12 cellular contexts compared by ENCODE assay signal in the genomic region with DNA sequence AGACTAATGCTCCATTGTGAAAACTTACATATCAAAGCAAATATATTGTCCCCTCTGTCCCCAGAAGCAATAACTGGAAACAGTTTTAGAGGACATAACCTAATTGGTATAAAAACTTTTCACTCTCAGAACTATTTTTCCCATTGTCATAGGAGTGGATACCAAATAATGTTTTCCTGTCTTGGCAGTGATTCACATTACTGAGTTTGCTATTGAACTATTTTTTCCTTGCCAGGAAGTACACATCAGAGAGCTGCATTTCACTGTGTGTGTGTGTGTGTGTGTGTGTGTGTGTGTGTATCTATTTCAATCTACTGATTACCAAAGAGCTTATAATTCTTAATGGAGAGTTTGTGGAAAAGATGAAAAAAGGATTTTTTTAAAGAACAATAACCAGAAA. TPM values are rescaled to one million over a fixed set of nuclear protein-coding genes. Genes with fewer than 3 reads are reported as not detected.
A peak's percentile ranks its signal among the peaks of the same experiment; 100 is the strongest.
DNase-seq lines count a peak whose midpoint lies in the region; ATAC-seq and TF ChIP-seq lines count a peak whose summit lies in the region.
"Had no signal": no experiment of that assay in that cellular context is flagged by ENCODE, and none has a peak within 500 bp of the region (broad histone marks: within the 10 kb centered on the region; RNA-seq: fewer than 3 reads in every experiment).

No MANE protein-coding gene starts in this region.

- no peak for ATAC-seq in GM21723 (IDR thresholded peaks at IDR 0.05; ENCODE audit: unreplicated experiment)

- TF ChIP-seq EP300 in esophagus muscularis mucosa (IDR thresholded peaks at IDR 0.05), result no peak

- H3K27me3 ChIP-seq in esophagus muscularis mucosa (no peaks in the 10 kb centered on the region), muscle layer of duodenum (ENCODE audit: low read depth, low read length) (no peaks in the 10 kb centered on the region)
- H3K27me3 ChIP-seq: Peyer's patch had no signal

- TF ChIP-seq CTCF in esophagus muscularis mucosa (IDR thresholded peaks at IDR 0.05), result no peak

- H3K36me3 ChIP-seq in esophagus muscularis mucosa (no peaks in the 10 kb centered on the region), muscle layer of duodenum (ENCODE audit: control insufficient read depth in 1 of 2, insufficient read depth in 2 of 2, low read length in 2 of 2) (no peaks in the 10 kb centered on the region)
- H3K36me3 ChIP-seq: Peyer's patch had no signal

- DNase-seq in ACHN, result peak; percentile 6
- DNase-seq in esophagus muscularis mucosa (ENCODE audit: extremely low spot score), result no peak
- DNase-seq in anterior cingulate cortex (lab: John Stamatoyannopoulos, UW), result no peak
- DNase-seq in activated CD8-positive, alpha-beta memory T cell treated with anti-CD3 and anti-CD28 coated beads, Interleukin-2, amount 50 U/mL, for 4 hours, result no peak
- DNase-seq in NOMO-1 treated with DMSO at 0.1 percent for 48 hours (lab: John Stamatoyannopoulos, UW; ENCODE audit: unreplicated experiment), result no peak
- DNase-seq: glutamatergic neuron, NCI-H1436, Peyer's patch had no signal

- H3K4me1 Mint-ChIP-seq in IgD-negative memory B cell, result peaks cover 14 to 27% (median 24%) of the 10 kb centered on the region in 3 donors

- intact Hi-C loops in esophagus muscularis mucosa (cut with DNase I), result no loop called here

- H3K9me3 Mint-ChIP-seq in IgD-negative memory B cell, result no peaks in the 10 kb centered on the region
- H3K9me3 Mint-ChIP-seq: CD4-positive, CD25-positive, alpha-beta regulatory T cell had no signal

- TF ChIP-seq POLR2A in esophagus muscularis mucosa (IDR thresholded peaks at IDR 0.05; ENCODE audit: low read depth), result no peak

- peak overlapping the region in 1 of 3 donors; percentile 0 for H3K27ac Mint-ChIP-seq in IgD-negative memory B cell
- H3K27ac Mint-ChIP-seq: CD4-positive, CD25-positive, alpha-beta regulatory T cell had no signal

- peak overlapping the region; percentile 38 to 71 (median 54) for H3K27ac ChIP-seq in esophagus muscularis mucosa (replicated peaks in 1 of 4)
- peak overlapping the region; percentile 50 for H3K27ac ChIP-seq in muscle layer of duodenum (ENCODE audit: low read length)

- H3K36me3 Mint-ChIP-seq in IgD-negative memory B cell, result peaks cover 6% of the 10 kb centered on the region
- H3K36me3 Mint-ChIP-seq: CD4-positive, CD25-positive, alpha-beta regulatory T cell had no signal

- peaks cover 14% of the 10 kb centered on the region for H3K27me3 Mint-ChIP-seq in IgD-negative memory B cell

- peak overlapping the region; percentile 52 to 89 (median 84) for H3K4me3 Mint-ChIP-seq in IgD-negative memory B cell

- in situ Hi-C loops in ACHN (cut with HindIII; ENCODE audit: low pct_ligation_motif_present, low pct_unique_long_range_greater_than_20kb, low sequenced_read_pairs), result no loop called here

- H3K9me3 ChIP-seq in esophagus muscularis mucosa (no peaks in the 10 kb centered on the region), muscle layer of duodenum (ENCODE audit: control insufficient read depth in 1 of 2, low read length in 2 of 2) (no peaks in the 10 kb centered on the region)
- H3K9me3 ChIP-seq: Peyer's patch had no signal

- H3K4me3 ChIP-seq in esophagus muscularis mucosa, result no peak overlapping the region
- H3K4me3 ChIP-seq in muscle layer of duodenum (ENCODE audit: low read depth in 1 of 2, low read length in 2 of 2), result no peak overlapping the region
- H3K4me3 ChIP-seq: Peyer's patch had no signal

- H3K4me1 ChIP-seq in esophagus muscularis mucosa, result peaks cover 14 to 58% (median 47%) of the 10 kb centered on the region in 4 donors
- peaks cover 4 to 36% of the 10 kb centered on the region in 2 donors for H3K4me1 ChIP-seq in muscle layer of duodenum (ENCODE audit: control insufficient read depth in 1 of 2, insufficient read depth in 2 of 2, low read length in 2 of 2)

RNA-seq across cellular contexts. Expression of a gene that starts 45.4 kb away (rescaled TPM):
- polyA plus RNA-seq in IgD-negative memory B cell, result not detected
- total RNA-seq in esophagus muscularis mucosa, result 100 to 1,000 TPM; 108 to 215 (median 187) TPM
- polyA plus RNA-seq: CD4-positive, CD25-positive, alpha-beta regulatory T cell had no signal
